2 cellular contexts compared by ENCODE assay signal in genomic region chr13:93505104-93505952, GRCh38.
A peak's percentile ranks its signal among the peaks of the same experiment; 100 is the strongest.
TF ChIP-seq lines count a peak whose summit lies in the region.

No MANE protein-coding gene starts in this region.

TF ChIP-seq in HEK293, 187 proteins besides CTCF, POLR2A, EP300 and RAD21 (continued from another document):
- TF ChIP-seq PRDM1 (tag by site-specific recombination; IDR thresholded peaks at IDR 0.05): peak; percentile 41; the same call in 1 of the 2 replicates
- TF ChIP-seq ZXDB (tag by site-specific recombination; IDR thresholded peaks at IDR 0.05): 0 out of 2 replicates have a peak, but pooled peaks have one; percentile 24
- TF ChIP-seq TRIM28 (IDR thresholded peaks at IDR 0.05; ENCODE audit: borderline replicate concordance, low read length): peak; percentile 70; the same call in 1 of the 2 replicates
- no peak for TF ChIP-seq FEZF1 (tag by site-specific recombination; IDR thresholded peaks at IDR 0.05)
- peak; percentile 20; the same call in 1 of the 2 replicates for TF ChIP-seq ZNF600 (tag by site-specific recombination; IDR thresholded peaks at IDR 0.05)
- TF ChIP-seq ZNF18 (tag by site-specific recombination; IDR thresholded peaks at IDR 0.05): no peak
- no peak for TF ChIP-seq ZNF645 (tag by site-specific recombination; IDR thresholded peaks at IDR 0.05)
- TF ChIP-seq ZBTB20 (tag by site-specific recombination; IDR thresholded peaks at IDR 0.05): peak; percentile 85
- TF ChIP-seq HOXC10 (CRISPR knock-in tag; IDR thresholded peaks at IDR 0.05): no peak

TF ChIP-seq in HepG2, 621 proteins besides CTCF, POLR2A, EP300 and RAD21 (continued from another document):
- TF ChIP-seq CEBPB (IDR thresholded peaks at IDR 0.05; ENCODE audit: borderline replicate concordance, low read depth, low read length) (0 out of 2 replicates have a peak, but pooled peaks have one; percentile 15), HNF4G (IDR thresholded peaks at IDR 0.05; ENCODE audit: borderline replicate concordance, low read depth, low read length) (no peak), HNF4G (CRISPR knock-in tag; IDR thresholded peaks at IDR 0.05; ENCODE audit: borderline replicate concordance, low read depth) (no peak), SOX5 (CRISPR knock-in tag; IDR thresholded peaks at IDR 0.05; ENCODE audit: borderline replicate concordance) (0 out of 2 replicates have a peak, but pooled peaks have one; percentile 20), CEBPG (CRISPR knock-in tag; IDR thresholded peaks at IDR 0.05) (0 out of 2 replicates have a peak, but pooled peaks have one; percentile 8)
